In the genomic region with DNA sequence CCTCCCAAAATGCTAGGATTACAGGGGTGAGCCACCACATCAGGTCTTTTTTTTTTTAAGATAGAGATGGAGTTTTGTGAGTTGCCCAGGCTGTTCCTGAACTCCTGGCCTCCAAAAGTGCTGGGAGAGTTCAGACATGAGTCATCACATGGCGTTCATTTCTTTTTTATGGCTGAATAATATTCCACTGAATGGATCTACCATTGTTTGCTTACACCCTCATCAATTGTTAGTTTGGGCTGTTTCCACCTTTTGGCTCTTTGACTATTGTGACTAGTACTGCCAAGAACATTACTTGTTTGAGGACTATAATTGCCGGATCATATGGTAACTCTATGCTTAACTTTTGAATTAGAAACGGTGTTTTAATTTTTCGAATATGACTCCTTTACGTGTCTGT, we compare ENCODE assay signal across 11 cellular contexts. TPM values are rescaled to one million over a fixed set of nuclear protein-coding genes. Genes with fewer than 3 reads are reported as not detected.
DNase-seq lines count a peak whose midpoint lies in the region; ATAC-seq lines count a peak whose summit lies in the region.
"Had no signal": no experiment of that assay in that cellular context is flagged by ENCODE, and none has a peak within 500 bp of the region (broad histone marks: within the 10 kb centered on the region; RNA-seq: fewer than 3 reads in every experiment).

No MANE protein-coding gene starts in this region.

- H3K4me3 ChIP-seq in CD4-positive, CD25-positive, alpha-beta regulatory T cell (ENCODE audit: low read depth, low read length), result no peak overlapping the region
- peak overlapping the region; percentile 97 for H3K4me3 ChIP-seq in HUES48 (ENCODE audit: low read depth, low read length)
- H3K4me3 ChIP-seq: body of pancreas had no signal

- no peaks in the 10 kb centered on the region for H3K9me3 Mint-ChIP-seq in CD4-positive, CD25-positive, alpha-beta regulatory T cell
- H3K9me3 Mint-ChIP-seq in activated naive CD8-positive, alpha-beta T cell treated with anti-CD3 and anti-CD28 coated beads, Interleukin-2, amount 50 U/mL, for 24 hours, result peaks cover 4% of the 10 kb centered on the region
- no peaks in the 10 kb centered on the region for H3K9me3 Mint-ChIP-seq in naive B cell

- H3K4me1 ChIP-seq in CD4-positive, CD25-positive, alpha-beta regulatory T cell (ENCODE audit: control insufficient read depth, insufficient read depth, low read length, poor library complexity, severe bottlenecking), result peaks cover 44% of the 10 kb centered on the region
- peaks cover 26% of the 10 kb centered on the region for H3K4me1 ChIP-seq in HUES48 (ENCODE audit: control insufficient read depth, insufficient read depth, low read length)

- H3K27ac Mint-ChIP-seq in CD4-positive, CD25-positive, alpha-beta regulatory T cell, result no peak overlapping the region
- H3K27ac Mint-ChIP-seq in activated naive CD8-positive, alpha-beta T cell treated with anti-CD3 and anti-CD28 coated beads, Interleukin-2, amount 50 U/mL, for 24 hours, result no peak overlapping the region
- peak overlapping the region; percentile 90 to 98 (median 96) for H3K27ac Mint-ChIP-seq in naive B cell

- ATAC-seq in CD4-positive, CD25-positive, alpha-beta regulatory T cell (ENCODE audit: low read depth in 2 of 2), result no peak
- no peak for ATAC-seq in activated naive CD8-positive, alpha-beta T cell treated with anti-CD3 and anti-CD28 coated beads, Interleukin-2, amount 50 U/mL, for 24 hours
- ATAC-seq in naive B cell (ENCODE audit: low read depth in 2 of 2) (no peak), GM21528 (IDR thresholded peaks at IDR 0.05; ENCODE audit: low FRiP score, unreplicated experiment) (no peak)

- H3K27me3 ChIP-seq in CD4-positive, CD25-positive, alpha-beta regulatory T cell (ENCODE audit: control insufficient read depth, insufficient read depth, low read length), result no peaks in the 10 kb centered on the region
- H3K27me3 ChIP-seq in HUES48 (ENCODE audit: control insufficient read depth, insufficient read depth, low read length), result no peaks in the 10 kb centered on the region

- H3K4me3 Mint-ChIP-seq in CD4-positive, CD25-positive, alpha-beta regulatory T cell, result peak overlapping the region; percentile 83 to 96 (median 91)
- peak overlapping the region; percentile 78 for H3K4me3 Mint-ChIP-seq in activated naive CD8-positive, alpha-beta T cell treated with anti-CD3 and anti-CD28 coated beads, Interleukin-2, amount 50 U/mL, for 24 hours
- peak overlapping the region; percentile 89 to 99 (median 94) for H3K4me3 Mint-ChIP-seq in naive B cell

- H3K9ac ChIP-seq in HUES48 (ENCODE audit: low read depth, low read length), result no peak overlapping the region

- H3K36me3 ChIP-seq in CD4-positive, CD25-positive, alpha-beta regulatory T cell (ENCODE audit: control insufficient read depth, insufficient read depth, low read length), result no peaks in the 10 kb centered on the region
- no peaks in the 10 kb centered on the region for H3K36me3 ChIP-seq in HUES48 (ENCODE audit: control insufficient read depth, insufficient read depth, low read length)

- peaks cover 23% of the 10 kb centered on the region for H3K27me3 Mint-ChIP-seq in CD4-positive, CD25-positive, alpha-beta regulatory T cell
- H3K27me3 Mint-ChIP-seq in activated naive CD8-positive, alpha-beta T cell treated with anti-CD3 and anti-CD28 coated beads, Interleukin-2, amount 50 U/mL, for 24 hours, result peaks cover 9% of the 10 kb centered on the region
- no peaks in the 10 kb centered on the region for H3K27me3 Mint-ChIP-seq in naive B cell

- peaks cover 0 to 42% (median 30%) of the 10 kb centered on the region in 4 donors for H3K4me1 Mint-ChIP-seq in CD4-positive, CD25-positive, alpha-beta regulatory T cell
- peaks cover 47% of the 10 kb centered on the region for H3K4me1 Mint-ChIP-seq in activated naive CD8-positive, alpha-beta T cell treated with anti-CD3 and anti-CD28 coated beads, Interleukin-2, amount 50 U/mL, for 24 hours
- peaks cover 49 to 65% (median 56%) of the 10 kb centered on the region in 3 donors for H3K4me1 Mint-ChIP-seq in naive B cell

- H3K36me3 Mint-ChIP-seq in CD4-positive, CD25-positive, alpha-beta regulatory T cell, result no peaks in the 10 kb centered on the region
- no peaks in the 10 kb centered on the region for H3K36me3 Mint-ChIP-seq in activated naive CD8-positive, alpha-beta T cell treated with anti-CD3 and anti-CD28 coated beads, Interleukin-2, amount 50 U/mL, for 24 hours (ENCODE audit: low read depth)
- no peaks in the 10 kb centered on the region for H3K36me3 Mint-ChIP-seq in naive B cell

- H3K9me3 ChIP-seq in CD4-positive, CD25-positive, alpha-beta regulatory T cell (ENCODE audit: control insufficient read depth in 2 of 2, low read length in 2 of 2), result no peaks in the 10 kb centered on the region
- H3K9me3 ChIP-seq in HUES48 (ENCODE audit: control insufficient read depth, insufficient read depth, low read length), result no peaks in the 10 kb centered on the region
- H3K9me3 ChIP-seq: body of pancreas had no signal

- no peak overlapping the region for H3K27ac ChIP-seq in CD4-positive, CD25-positive, alpha-beta regulatory T cell (ENCODE audit: insufficient read depth, low read length, poor library complexity, severe bottlenecking)
- peak overlapping the region; percentile 92 for H3K27ac ChIP-seq in HUES48 (ENCODE audit: low read depth, low read length)
- H3K27ac ChIP-seq: body of pancreas had no signal

- DNase-seq in CD4-positive, CD25-positive, alpha-beta regulatory T cell, result no peak
- DNase-seq in activated naive CD8-positive, alpha-beta T cell treated with anti-CD3 and anti-CD28 coated beads, Interleukin-2, amount 50 U/mL, for 24 hours, result no peak
- DNase-seq in naive B cell (no peak), SHP77 (lab: John Stamatoyannopoulos, UW) (no peak), NCI-H345 (lab: John Stamatoyannopoulos, UW) (no peak), NCI-H1048 (lab: John Stamatoyannopoulos, UW) (no peak)
- DNase-seq: DMS 273 treated with DMSO at 0.1 percent for 48 hours, NCI-H2029 treated with DMSO at 0.1 percent for 48 hours had no signal

RNA-seq across cellular contexts. Expression of gene N4BP3, which starts 0.8 kb away (rescaled TPM):
- 2.5 TPM for total RNA-seq in CD4-positive, CD25-positive, alpha-beta regulatory T cell
- under 1 TPM; 0.07 to 0.41 (median 0.34) TPM for polyA plus RNA-seq in CD4-positive, CD25-positive, alpha-beta regulatory T cell
- polyA plus RNA-seq in naive B cell (ENCODE audit: low read depth in 6 of 6), result 10 to 100 TPM in 1 of 6 donors, 1 to 10 TPM in 4, under 1 TPM in 1; 0.63 to 10.1 (median 3.5) TPM

RNA-seq across cellular contexts. Expression of gene RMND5B, which starts 18.3 kb away (rescaled TPM):
- 22.0 TPM for total RNA-seq in CD4-positive, CD25-positive, alpha-beta regulatory T cell
- 10 to 100 TPM; 32.8 to 39.9 (median 35.7) TPM for polyA plus RNA-seq in CD4-positive, CD25-positive, alpha-beta regulatory T cell
- polyA plus RNA-seq in naive B cell (ENCODE audit: low read depth in 6 of 6), result 10 to 100 TPM; 36.2 to 82.3 (median 40.3) TPM

RNA-seq across cellular contexts. Expression of gene NHP2, which starts 41.1 kb away (rescaled TPM):
- total RNA-seq in CD4-positive, CD25-positive, alpha-beta regulatory T cell, result 43.7 TPM
- polyA plus RNA-seq in CD4-positive, CD25-positive, alpha-beta regulatory T cell, result 100 to 1,000 TPM; 166 to 198 (median 170) TPM
- 100 to 1,000 TPM; 212 to 320 (median 229) TPM for polyA plus RNA-seq in naive B cell (ENCODE audit: low read depth in 6 of 6)

Comparison
In these comparisons a context has a peak if more than half of its experiments do, and no peak if none do; other contexts are left out.
1. H3K27ac Mint-ChIP-seq: peak in naive B cell (6 of 6); none in CD4-positive, CD25-positive, alpha-beta regulatory T cell (0 of 3) and activated naive CD8-positive, alpha-beta T cell treated with anti-CD3 and anti-CD28 coated beads, Interleukin-2, amount 50 U/mL, for 24 hours (single experiment).
2. Peak in every context shown above with its lines, with median percentiles within 50 percentile points of each other: H3K4me3 Mint-ChIP-seq.